27 cellular contexts compared by ENCODE assay signal in genomic region chr10:30991647-30992011, GRCh38. TPM values are rescaled to one million over a fixed set of nuclear protein-coding genes. Genes with fewer than 3 reads are reported as not detected.
DNase-seq lines count a peak whose midpoint lies in the region; ATAC-seq and TF ChIP-seq lines count a peak whose summit lies in the region.
"Had no signal": no experiment of that assay in that cellular context is flagged by ENCODE, and none has a peak within 500 bp of the region (broad histone marks: within the 10 kb centered on the region; RNA-seq: fewer than 3 reads in every experiment).

No MANE protein-coding gene starts in this region.

- H3K4me3 Mint-ChIP-seq in activated CD4-positive, alpha-beta T cell treated with anti-CD3 and anti-CD28 coated beads, Interleukin-2, amount 10 ng/mL, durations not matched to agents 24 days and 14 days: no peak overlapping the region
- H3K4me3 Mint-ChIP-seq in activated CD4-positive, alpha-beta T cell treated with anti-CD3 and anti-CD28 coated beads for 36 hours: no peak overlapping the region
- H3K4me3 Mint-ChIP-seq in dendritic cell treated with granulocyte-macrophage colony-stimulating factor and Interleukin-4, amounts not matched to agents 40 ng/mL and 50 ng/mL, for 4 days: no peak overlapping the region
- H3K4me3 Mint-ChIP-seq: activated naive CD8-positive, alpha-beta T cell; CD4-positive, alpha-beta T cell; GM23338; natural killer cell; stimulated activated memory B cell treated with anti-CD40 and anti-IgM and Interleukin-4, amounts not matched to agents 10 μg/mL and 1 μg/mL and 100 μg/mL, for 72 hours had no signal

- H3K27ac ChIP-seq in right lobe of liver: peak overlapping the region in 2 of 3 donors; percentile 42 to 62
- peak overlapping the region in 3 of 4 donors; percentile 38 to 65 (median 56) for H3K27ac ChIP-seq in upper lobe of left lung

- ATAC-seq in activated CD4-positive, alpha-beta T cell treated with anti-CD3 and anti-CD28 coated beads for 36 hours: no peak
- ATAC-seq in right lobe of liver: peak; percentile 89 to 96 (median 92)
- ATAC-seq in upper lobe of left lung (ENCODE audit: low FRiP score in 2 of 2): peak in 1 of 2 donors; percentile 46
- ATAC-seq: GM23338; natural killer cell; Panc1; stimulated activated memory B cell treated with anti-CD40 and anti-IgM and Interleukin-4, amounts not matched to agents 10 μg/mL and 1 μg/mL and 100 μg/mL, for 72 hours had no signal

- intact Hi-C loops in activated CD4-positive, alpha-beta T cell treated with anti-CD3 and anti-CD28 coated beads, Interleukin-2, amount 10 ng/mL, durations not matched to agents 24 days and 14 days (cut with micrococcal nuclease): no loop called here
- intact Hi-C loops in activated CD4-positive, alpha-beta T cell treated with anti-CD3 and anti-CD28 coated beads for 36 hours (cut with DNase I, micrococcal nuclease): no loop called here
- intact Hi-C loops in dendritic cell treated with granulocyte-macrophage colony-stimulating factor and Interleukin-4, amounts not matched to agents 40 ng/mL and 50 ng/mL, for 4 days (cut with micrococcal nuclease): no loop called here
- intact Hi-C loops in right lobe of liver (cut with DNase I): no loop called here

- H3K36me3 Mint-ChIP-seq in activated CD4-positive, alpha-beta T cell treated with anti-CD3 and anti-CD28 coated beads, Interleukin-2, amount 10 ng/mL, durations not matched to agents 24 days and 14 days (ENCODE audit: low read depth): peaks cover 17% of the 10 kb centered on the region
- H3K36me3 Mint-ChIP-seq in activated CD4-positive, alpha-beta T cell treated with anti-CD3 and anti-CD28 coated beads for 36 hours (ENCODE audit: low read depth): peaks cover 12% of the 10 kb centered on the region
- H3K36me3 Mint-ChIP-seq in dendritic cell treated with granulocyte-macrophage colony-stimulating factor and Interleukin-4, amounts not matched to agents 40 ng/mL and 50 ng/mL, for 4 days (ENCODE audit: low read depth): peaks cover 28% of the 10 kb centered on the region
- H3K36me3 Mint-ChIP-seq: natural killer cell had no signal

- H3K27ac Mint-ChIP-seq in activated CD4-positive, alpha-beta T cell treated with anti-CD3 and anti-CD28 coated beads, Interleukin-2, amount 10 ng/mL, durations not matched to agents 24 days and 14 days: peak overlapping the region; percentile 32
- no peak overlapping the region for H3K27ac Mint-ChIP-seq in activated CD4-positive, alpha-beta T cell treated with anti-CD3 and anti-CD28 coated beads for 36 hours
- H3K27ac Mint-ChIP-seq in dendritic cell treated with granulocyte-macrophage colony-stimulating factor and Interleukin-4, amounts not matched to agents 40 ng/mL and 50 ng/mL, for 4 days: peak overlapping the region; percentile 25
- H3K27ac Mint-ChIP-seq: activated naive CD8-positive, alpha-beta T cell; CD4-positive, alpha-beta T cell; GM23338; natural killer cell; stimulated activated memory B cell treated with anti-CD40 and anti-IgM and Interleukin-4, amounts not matched to agents 10 μg/mL and 1 μg/mL and 100 μg/mL, for 72 hours had no signal

- no peak for TF ChIP-seq EP300 in upper lobe of left lung (IDR thresholded peaks at IDR 0.05)

- no peaks in the 10 kb centered on the region for H3K9me3 ChIP-seq in right lobe of liver
- peaks cover 0 to 3% (median 0%) of the 10 kb centered on the region in 4 donors for H3K9me3 ChIP-seq in upper lobe of left lung

- CTCF ChIA-PET in activated CD4-positive, alpha-beta T cell treated with anti-CD3 and anti-CD28 coated beads for 36 hours (lab: Charles Lee): interaction anchor here (1.0 kb wide), 1 partner anchor 207 kb away, joined by 3 read pairs; no protein-coding TSS in a partner anchor

- peaks cover 9% of the 10 kb centered on the region for H3K9me3 Mint-ChIP-seq in activated CD4-positive, alpha-beta T cell treated with anti-CD3 and anti-CD28 coated beads, Interleukin-2, amount 10 ng/mL, durations not matched to agents 24 days and 14 days
- H3K9me3 Mint-ChIP-seq in activated CD4-positive, alpha-beta T cell treated with anti-CD3 and anti-CD28 coated beads for 36 hours (ENCODE audit: low read depth): peaks cover 6% of the 10 kb centered on the region
- peaks cover 8% of the 10 kb centered on the region for H3K9me3 Mint-ChIP-seq in dendritic cell treated with granulocyte-macrophage colony-stimulating factor and Interleukin-4, amounts not matched to agents 40 ng/mL and 50 ng/mL, for 4 days

- WGBS in right lobe of liver (ENCODE audit: insufficient coverage, low coverage, low lambda C conversion rate, missing lambda C conversion rate): no CpG with 5 or more reads among the region's 1 CpG
- WGBS in upper lobe of left lung, 2 donors: 42 to 54% methylated on average over 1 of the region's 1 CpG

- no peaks in the 10 kb centered on the region for H3K27me3 Mint-ChIP-seq in activated CD4-positive, alpha-beta T cell treated with anti-CD3 and anti-CD28 coated beads, Interleukin-2, amount 10 ng/mL, durations not matched to agents 24 days and 14 days
- H3K27me3 Mint-ChIP-seq in activated CD4-positive, alpha-beta T cell treated with anti-CD3 and anti-CD28 coated beads for 36 hours: no peaks in the 10 kb centered on the region
- no peaks in the 10 kb centered on the region for H3K27me3 Mint-ChIP-seq in dendritic cell treated with granulocyte-macrophage colony-stimulating factor and Interleukin-4, amounts not matched to agents 40 ng/mL and 50 ng/mL, for 4 days
- H3K27me3 Mint-ChIP-seq: activated naive CD8-positive, alpha-beta T cell; CD4-positive, alpha-beta T cell; stimulated activated memory B cell treated with anti-CD40 and anti-IgM and Interleukin-4, amounts not matched to agents 10 μg/mL and 1 μg/mL and 100 μg/mL, for 72 hours had no signal

- H3K36me3 ChIP-seq in right lobe of liver (no peaks in the 10 kb centered on the region), upper lobe of left lung (no peaks in the 10 kb centered on the region)

- no peak for TF ChIP-seq POLR2A in right lobe of liver (IDR thresholded peaks at IDR 0.05)
- no peak for TF ChIP-seq POLR2A in upper lobe of left lung (IDR thresholded peaks at IDR 0.05)

- H3K4me3 ChIP-seq in right lobe of liver (no peak overlapping the region), upper lobe of left lung (no peak overlapping the region)
- H3K4me3 ChIP-seq: GM23338, mucosa of descending colon had no signal

- DNase-seq in activated CD4-positive, alpha-beta T cell treated with anti-CD3 and anti-CD28 coated beads, Interleukin-2, amount 10 ng/mL, durations not matched to agents 24 days and 14 days: no peak
- DNase-seq in activated CD4-positive, alpha-beta T cell treated with anti-CD3 and anti-CD28 coated beads for 36 hours: no peak
- DNase-seq in right lobe of liver (peak in 2 of 3 donors; percentile 43 to 67), upper lobe of left lung (no peak), OCI-M2 (lab: John Stamatoyannopoulos, UW; ENCODE audit: unreplicated experiment) (no peak), mesenteric fat pad (ENCODE audit: low spot score) (no peak), NCI-H1105 treated with DMSO at 0.1 percent for 48 hours (lab: John Stamatoyannopoulos, UW) (no peak)
- DNase-seq: activated CD4-positive, alpha-beta T cell treated with anti-CD3 and anti-CD28 coated beads for 4 hours; activated CD8-positive, alpha-beta memory T cell treated with anti-CD3 and anti-CD28 coated beads for 24 hours; activated effector memory CD4-positive, alpha-beta T cell treated with Interleukin-2 at 50 U/mL for 16 hours; aorta; CD4-positive, alpha-beta T cell; DND-41; erythroblast; mucosa of descending colon; natural killer cell; NCI-H1417 treated with DMSO at 0.1 percent for 48 hours; NCI-H2029 treated with DMSO at 0.1 percent for 48 hours; NCI-H524 treated with DMSO at 0.1 percent for 48 hours; occipital lobe; SIG-M5; substantia nigra had no signal

- POLR2A ChIA-PET in activated CD4-positive, alpha-beta T cell treated with anti-CD3 and anti-CD28 coated beads for 36 hours (lab: Charles Lee): no interaction called here

- H3K4me1 Mint-ChIP-seq in activated CD4-positive, alpha-beta T cell treated with anti-CD3 and anti-CD28 coated beads, Interleukin-2, amount 10 ng/mL, durations not matched to agents 24 days and 14 days: peaks cover 13% of the 10 kb centered on the region
- H3K4me1 Mint-ChIP-seq in activated CD4-positive, alpha-beta T cell treated with anti-CD3 and anti-CD28 coated beads for 36 hours: peaks cover 6% of the 10 kb centered on the region
- H3K4me1 Mint-ChIP-seq in dendritic cell treated with granulocyte-macrophage colony-stimulating factor and Interleukin-4, amounts not matched to agents 40 ng/mL and 50 ng/mL, for 4 days (ENCODE audit: low read depth): peaks cover 39% of the 10 kb centered on the region
- H3K4me1 Mint-ChIP-seq: natural killer cell; stimulated activated memory B cell treated with anti-CD40 and anti-IgM and Interleukin-4, amounts not matched to agents 10 μg/mL and 1 μg/mL and 100 μg/mL, for 72 hours had no signal

- TF ChIP-seq CTCF in right lobe of liver (IDR thresholded peaks at IDR 0.05): no peak
- TF ChIP-seq CTCF in upper lobe of left lung (IDR thresholded peaks at IDR 0.05): no peak

- H3K4me1 ChIP-seq in right lobe of liver: peaks cover 0 to 10% (median 4%) of the 10 kb centered on the region in 4 donors
- peaks cover 9 to 21% (median 14%) of the 10 kb centered on the region in 4 donors for H3K4me1 ChIP-seq in upper lobe of left lung

- no peaks in the 10 kb centered on the region for H3K27me3 ChIP-seq in right lobe of liver
- H3K27me3 ChIP-seq in upper lobe of left lung: no peaks in the 10 kb centered on the region

RNA-seq across cellular contexts. Expression of gene ZNF438, which starts 40.0 kb away (rescaled TPM):
- total RNA-seq in activated CD4-positive, alpha-beta T cell treated with anti-CD3 and anti-CD28 coated beads, Interleukin-2, amount 10 ng/mL, durations not matched to agents 24 days and 14 days: 2.4 and 3.2 TPM in 2 replicates
- 1 to 10 TPM; 3.1 to 3.7 TPM for total RNA-seq in activated CD4-positive, alpha-beta T cell treated with anti-CD3 and anti-CD28 coated beads for 36 hours
- total RNA-seq in right lobe of liver (1 to 10 TPM; 2.5 to 5.2 (median 3.3) TPM), upper lobe of left lung (10 to 100 TPM; 10.5 to 25.1 (median 13.7) TPM), mesenteric fat pad (9.4 TPM)

Comparison
In these comparisons a context has a peak if more than half of its experiments do, and no peak if none do; other contexts are left out.
1. DNase-seq: peak in right lobe of liver (2 of 3); none in activated CD4-positive, alpha-beta T cell treated with anti-CD3 and anti-CD28 coated beads, Interleukin-2, amount 10 ng/mL, durations not matched to agents 24 days and 14 days (single experiment), activated CD4-positive, alpha-beta T cell treated with anti-CD3 and anti-CD28 coated beads for 36 hours (single experiment), upper lobe of left lung (0 of 2), OCI-M2 (single experiment), mesenteric fat pad (single experiment) and NCI-H1105 treated with DMSO at 0.1 percent for 48 hours (single experiment).